Comparison of ENCODE assay signal across 1 cellular context in the genomic region with DNA sequence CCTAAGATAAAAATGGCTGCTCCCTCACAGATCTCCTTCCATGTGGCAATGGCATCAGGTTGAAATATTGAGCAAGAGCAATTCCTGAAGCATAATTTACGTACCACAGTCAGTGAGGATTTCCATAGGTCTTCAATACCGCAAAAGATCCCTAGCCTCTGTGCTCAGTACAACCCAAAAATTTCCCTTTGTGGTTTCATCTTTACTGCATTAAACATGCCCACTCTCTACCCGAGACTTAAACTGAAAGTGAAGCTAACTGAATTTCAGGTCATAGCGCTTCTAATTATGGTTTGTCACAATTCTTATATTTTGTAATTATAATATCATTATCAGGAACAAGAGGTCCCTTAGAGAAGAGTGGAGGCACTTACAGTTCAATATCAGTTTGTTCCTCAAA.
TF ChIP-seq lines count a peak whose summit lies in the region.

No MANE protein-coding gene starts in this region.

TF ChIP-seq in GM12878, 131 proteins besides CTCF, POLR2A, EP300 and RAD21 (continued from another document and continues in another):
- TF ChIP-seq, protein P1, sequence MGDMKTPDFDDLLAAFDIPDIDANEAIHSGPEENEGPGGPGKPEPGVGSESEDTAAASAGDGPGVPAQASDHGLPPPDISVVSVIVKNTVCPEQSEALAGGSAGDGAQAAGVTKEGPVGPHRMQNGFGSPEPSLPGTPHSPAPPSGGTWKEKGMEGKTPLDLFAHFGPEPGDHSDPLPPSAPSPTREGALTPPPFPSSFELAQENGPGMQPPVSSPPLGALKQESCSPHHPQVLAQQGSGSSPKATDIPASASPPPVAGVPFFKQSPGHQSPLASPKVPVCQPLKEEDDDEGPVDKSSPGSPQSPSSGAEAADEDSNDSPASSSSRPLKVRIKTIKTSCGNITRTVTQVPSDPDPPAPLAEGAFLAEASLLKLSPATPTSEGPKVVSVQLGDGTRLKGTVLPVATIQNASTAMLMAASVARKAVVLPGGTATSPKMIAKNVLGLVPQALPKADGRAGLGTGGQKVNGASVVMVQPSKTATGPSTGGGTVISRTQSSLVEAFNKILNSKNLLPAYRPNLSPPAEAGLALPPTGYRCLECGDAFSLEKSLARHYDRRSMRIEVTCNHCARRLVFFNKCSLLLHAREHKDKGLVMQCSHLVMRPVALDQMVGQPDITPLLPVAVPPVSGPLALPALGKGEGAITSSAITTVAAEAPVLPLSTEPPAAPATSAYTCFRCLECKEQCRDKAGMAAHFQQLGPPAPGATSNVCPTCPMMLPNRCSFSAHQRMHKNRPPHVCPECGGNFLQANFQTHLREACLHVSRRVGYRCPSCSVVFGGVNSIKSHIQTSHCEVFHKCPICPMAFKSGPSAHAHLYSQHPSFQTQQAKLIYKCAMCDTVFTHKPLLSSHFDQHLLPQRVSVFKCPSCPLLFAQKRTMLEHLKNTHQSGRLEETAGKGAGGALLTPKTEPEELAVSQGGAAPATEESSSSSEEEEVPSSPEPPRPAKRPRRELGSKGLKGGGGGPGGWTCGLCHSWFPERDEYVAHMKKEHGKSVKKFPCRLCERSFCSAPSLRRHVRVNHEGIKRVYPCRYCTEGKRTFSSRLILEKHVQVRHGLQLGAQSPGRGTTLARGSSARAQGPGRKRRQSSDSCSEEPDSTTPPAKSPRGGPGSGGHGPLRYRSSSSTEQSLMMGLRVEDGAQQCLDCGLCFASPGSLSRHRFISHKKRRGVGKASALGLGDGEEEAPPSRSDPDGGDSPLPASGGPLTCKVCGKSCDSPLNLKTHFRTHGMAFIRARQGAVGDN (IDR thresholded peaks at IDR 0.05): no peak
- TF ChIP-seq ZBTB4 (CRISPR knock-in tag; IDR thresholded peaks at IDR 0.05) (no peak), CREB1 (IDR thresholded peaks at IDR 0.05; ENCODE audit: low read depth) (no peak), ZNF384 (IDR thresholded peaks at IDR 0.05; ENCODE audit: borderline replicate concordance, low read depth, low read length) (no peak), RAD51 (IDR thresholded peaks at IDR 0.05) (no peak), MYC (IDR thresholded peaks at IDR 0.05; ENCODE audit: insufficient read depth, insufficient read length, insufficient replicate concordance, low read length, severe bottlenecking) (no peak), USF1 (IDR thresholded peaks at IDR 0.05; ENCODE audit: borderline replicate concordance, extremely low read length, insufficient read depth, low read depth, low read length) (no peak), BCL11A (IDR thresholded peaks at IDR 0.05; ENCODE audit: low read depth, low read length) (peak; percentile 62; the same call in 1 of the 2 replicates), USF2 (IDR thresholded peaks at IDR 0.05; ENCODE audit: borderline replicate concordance, low read depth, low read length) (no peak), NR2C1 (IDR thresholded peaks at IDR 0.05) (no peak), RFX5 (IDR thresholded peaks at IDR 0.05; ENCODE audit: low read depth, low read length) (no peak), BHLHE40 (IDR thresholded peaks at IDR 0.05; ENCODE audit: borderline replicate concordance in 1 of 2, low read depth in 2 of 2, low read length in 1 of 2) (no peak), RBBP5 (conservative IDR thresholded peaks at IDR 0.05) (no peak), IKZF2 (IDR thresholded peaks at IDR 0.05) (peak; percentile 86 to 89), PML (IDR thresholded peaks at IDR 0.05; ENCODE audit: low read length) (no peak), ZZZ3 (IDR thresholded peaks at IDR 0.05; ENCODE audit: control insufficient read depth, insufficient read length, low read depth) (no peak), REST (IDR thresholded peaks at IDR 0.05; ENCODE audit: low read depth, low read length) (no peak), CREM (IDR thresholded peaks at IDR 0.05; ENCODE audit: low read depth) (no peak), ESRRA (IDR thresholded peaks at IDR 0.05; ENCODE audit: low read length) (no peak), STAT1 (conservative IDR thresholded peaks at IDR 0.05) (no peak), CHD4 (IDR thresholded peaks at IDR 0.05) (no peak), SUPT20H (IDR thresholded peaks at IDR 0.05; ENCODE audit: borderline replicate concordance, control insufficient read depth, low read depth, low read length) (no peak), RELA (IDR thresholded peaks at IDR 0.05; ENCODE audit: borderline replicate concordance, partially characterized antibody) (no peak), POU2F2 (IDR thresholded peaks at IDR 0.05; ENCODE audit: borderline replicate concordance, low read depth, low read length) (no peak), FOXM1 (IDR thresholded peaks at IDR 0.05; ENCODE audit: low read depth, low read length) (no peak), NFIC (IDR thresholded peaks at IDR 0.05; ENCODE audit: low read depth, low read length) (peak; percentile 61; the same call in 1 of the 2 replicates), POLR2AphosphoS5 (IDR thresholded peaks at IDR 0.05; ENCODE audit: low read length) (no peak), CHD1 (IDR thresholded peaks at IDR 0.05; ENCODE audit: low read depth, low read length) (no peak), GATAD2B (conservative IDR thresholded peaks at IDR 0.05; ENCODE audit: low read depth) (no peak), SMARCA5 (IDR thresholded peaks at IDR 0.05) (no peak), ELK1 (IDR thresholded peaks at IDR 0.05; ENCODE audit: low read depth, low read length) (no peak), CBX3 (IDR thresholded peaks at IDR 0.05; ENCODE audit: borderline replicate concordance, low read depth) (no peak)
- TF ChIP-seq, protein P2, sequence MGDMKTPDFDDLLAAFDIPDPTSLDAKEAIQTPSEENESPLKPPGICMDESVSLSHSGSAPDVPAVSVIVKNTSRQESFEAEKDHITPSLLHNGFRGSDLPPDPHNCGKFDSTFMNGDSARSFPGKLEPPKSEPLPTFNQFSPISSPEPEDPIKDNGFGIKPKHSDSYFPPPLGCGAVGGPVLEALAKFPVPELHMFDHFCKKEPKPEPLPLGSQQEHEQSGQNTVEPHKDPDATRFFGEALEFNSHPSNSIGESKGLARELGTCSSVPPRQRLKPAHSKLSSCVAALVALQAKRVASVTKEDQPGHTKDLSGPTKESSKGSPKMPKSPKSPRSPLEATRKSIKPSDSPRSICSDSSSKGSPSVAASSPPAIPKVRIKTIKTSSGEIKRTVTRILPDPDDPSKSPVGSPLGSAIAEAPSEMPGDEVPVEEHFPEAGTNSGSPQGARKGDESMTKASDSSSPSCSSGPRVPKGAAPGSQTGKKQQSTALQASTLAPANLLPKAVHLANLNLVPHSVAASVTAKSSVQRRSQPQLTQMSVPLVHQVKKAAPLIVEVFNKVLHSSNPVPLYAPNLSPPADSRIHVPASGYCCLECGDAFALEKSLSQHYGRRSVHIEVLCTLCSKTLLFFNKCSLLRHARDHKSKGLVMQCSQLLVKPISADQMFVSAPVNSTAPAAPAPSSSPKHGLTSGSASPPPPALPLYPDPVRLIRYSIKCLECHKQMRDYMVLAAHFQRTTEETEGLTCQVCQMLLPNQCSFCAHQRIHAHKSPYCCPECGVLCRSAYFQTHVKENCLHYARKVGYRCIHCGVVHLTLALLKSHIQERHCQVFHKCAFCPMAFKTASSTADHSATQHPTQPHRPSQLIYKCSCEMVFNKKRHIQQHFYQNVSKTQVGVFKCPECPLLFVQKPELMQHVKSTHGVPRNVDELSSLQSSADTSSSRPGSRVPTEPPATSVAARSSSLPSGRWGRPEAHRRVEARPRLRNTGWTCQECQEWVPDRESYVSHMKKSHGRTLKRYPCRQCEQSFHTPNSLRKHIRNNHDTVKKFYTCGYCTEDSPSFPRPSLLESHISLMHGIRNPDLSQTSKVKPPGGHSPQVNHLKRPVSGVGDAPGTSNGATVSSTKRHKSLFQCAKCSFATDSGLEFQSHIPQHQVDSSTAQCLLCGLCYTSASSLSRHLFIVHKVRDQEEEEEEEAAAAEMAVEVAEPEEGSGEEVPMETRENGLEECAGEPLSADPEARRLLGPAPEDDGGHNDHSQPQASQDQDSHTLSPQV (IDR thresholded peaks at IDR 0.05): no peak
- TF ChIP-seq, protein P3, sequence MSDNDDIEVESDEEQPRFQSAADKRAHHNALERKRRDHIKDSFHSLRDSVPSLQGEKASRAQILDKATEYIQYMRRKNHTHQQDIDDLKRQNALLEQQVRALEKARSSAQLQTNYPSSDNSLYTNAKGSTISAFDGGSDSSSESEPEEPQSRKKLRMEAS (IDR thresholded peaks at IDR 0.05; ENCODE audit: low read depth, low read length): no peak
- TF ChIP-seq, protein P4, sequence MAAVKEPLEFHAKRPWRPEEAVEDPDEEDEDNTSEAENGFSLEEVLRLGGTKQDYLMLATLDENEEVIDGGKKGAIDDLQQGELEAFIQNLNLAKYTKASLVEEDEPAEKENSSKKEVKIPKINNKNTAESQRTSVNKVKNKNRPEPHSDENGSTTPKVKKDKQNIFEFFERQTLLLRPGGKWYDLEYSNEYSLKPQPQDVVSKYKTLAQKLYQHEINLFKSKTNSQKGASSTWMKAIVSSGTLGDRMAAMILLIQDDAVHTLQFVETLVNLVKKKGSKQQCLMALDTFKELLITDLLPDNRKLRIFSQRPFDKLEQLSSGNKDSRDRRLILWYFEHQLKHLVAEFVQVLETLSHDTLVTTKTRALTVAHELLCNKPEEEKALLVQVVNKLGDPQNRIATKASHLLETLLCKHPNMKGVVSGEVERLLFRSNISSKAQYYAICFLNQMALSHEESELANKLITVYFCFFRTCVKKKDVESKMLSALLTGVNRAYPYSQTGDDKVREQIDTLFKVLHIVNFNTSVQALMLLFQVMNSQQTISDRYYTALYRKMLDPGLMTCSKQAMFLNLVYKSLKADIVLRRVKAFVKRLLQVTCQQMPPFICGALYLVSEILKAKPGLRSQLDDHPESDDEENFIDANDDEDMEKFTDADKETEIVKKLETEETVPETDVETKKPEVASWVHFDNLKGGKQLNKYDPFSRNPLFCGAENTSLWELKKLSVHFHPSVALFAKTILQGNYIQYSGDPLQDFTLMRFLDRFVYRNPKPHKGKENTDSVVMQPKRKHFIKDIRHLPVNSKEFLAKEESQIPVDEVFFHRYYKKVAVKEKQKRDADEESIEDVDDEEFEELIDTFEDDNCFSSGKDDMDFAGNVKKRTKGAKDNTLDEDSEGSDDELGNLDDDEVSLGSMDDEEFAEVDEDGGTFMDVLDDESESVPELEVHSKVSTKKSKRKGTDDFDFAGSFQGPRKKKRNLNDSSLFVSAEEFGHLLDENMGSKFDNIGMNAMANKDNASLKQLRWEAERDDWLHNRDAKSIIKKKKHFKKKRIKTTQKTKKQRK (IDR thresholded peaks at IDR 0.05; ENCODE audit: low read depth, low read length): no peak
